Comparison of ENCODE assay signal across 22 cellular contexts in genomic region chr13:99396446-99396845, GRCh38.
"Had no signal": no experiment of that assay in that cellular context is flagged by ENCODE, and none has a peak within 500 bp of the region (broad histone marks: within the 10 kb centered on the region; RNA-seq: fewer than 3 reads in every experiment).

No MANE protein-coding gene starts in this region.

- H3K4me3 Mint-ChIP-seq: activated CD4-positive, alpha-beta memory T cell treated with anti-CD3 and anti-CD28 coated beads, Interleukin-2, amount 10 ng/mL, durations not matched to agents 7 days and 5 days; activated CD4-positive, alpha-beta T cell treated with anti-CD3 and anti-CD28 coated beads, Interleukin-2, amount 10 ng/mL, durations not matched to agents 7 days and 5 days; activated naive CD4-positive, alpha-beta T cell treated with anti-CD3 and anti-CD28 coated beads, Interleukin-2, amount 50 U/mL, for 24 hours; brain; nephron progenitor cell; T-helper 1 cell treated with Interleukin-12 subunit alpha and Interleukin-12 subunit beta and Interleukin-4 antibody, amounts not matched to agents 30 μg/mL and 1 μg/mL, for 36 hours had no signal

- ATAC-seq: activated CD4-positive, CD25-positive, alpha-beta regulatory T cell treated with anti-CD3 and anti-CD28 coated beads, Interleukin-2, amount 50 U/mL, for 24 hours; left lung; mucosa of descending colon; sciatic nerve had no signal

- DNase-seq: activated CD4-positive, alpha-beta memory T cell treated with anti-CD3 and anti-CD28 coated beads, Interleukin-2, amount 10 ng/mL, durations not matched to agents 7 days and 5 days; activated CD4-positive, alpha-beta T cell treated with anti-CD3 and anti-CD28 coated beads, Interleukin-2, amount 10 ng/mL, durations not matched to agents 7 days and 5 days; activated gamma-delta T cell treated with Interleukin-2 at 50 U/mL for 16 hours; cortex of kidney; effector CD4-positive, alpha-beta T cell; glutamatergic neuron; left lung; mesendoderm; mucosa of descending colon; nephron progenitor cell; retina; SIG-M5; stimulated activated CD4-positive, alpha-beta T cell treated with anti-CD3 and anti-CD28 coated beads, Interleukin-12 subunit alpha, Interleukin-12 subunit beta, amount 100 ng/mL, for 4 hours; stimulated activated CD4-positive, alpha-beta T cell treated with anti-CD3 and anti-CD28 coated beads, Interleukin-4, amount 100 ng/mL, for 1 hour; SW 1271; T1000; WERI-Rb-1 had no signal

- H3K27me3 Mint-ChIP-seq: activated CD4-positive, alpha-beta T cell treated with anti-CD3 and anti-CD28 coated beads, Interleukin-2, amount 10 ng/mL, durations not matched to agents 7 days and 5 days; activated naive CD4-positive, alpha-beta T cell treated with anti-CD3 and anti-CD28 coated beads, Interleukin-2, amount 50 U/mL, for 24 hours had no signal

- H3K4me1 Mint-ChIP-seq: brain had no signal

- H3K27ac Mint-ChIP-seq: activated CD4-positive, alpha-beta memory T cell treated with anti-CD3 and anti-CD28 coated beads, Interleukin-2, amount 10 ng/mL, durations not matched to agents 7 days and 5 days; activated CD4-positive, alpha-beta T cell treated with anti-CD3 and anti-CD28 coated beads, Interleukin-2, amount 10 ng/mL, durations not matched to agents 7 days and 5 days; activated naive CD4-positive, alpha-beta T cell treated with anti-CD3 and anti-CD28 coated beads, Interleukin-2, amount 50 U/mL, for 24 hours; brain; nephron progenitor cell; T-helper 1 cell treated with Interleukin-12 subunit alpha and Interleukin-12 subunit beta and Interleukin-4 antibody, amounts not matched to agents 30 μg/mL and 1 μg/mL, for 36 hours had no signal

- H3K9me3 Mint-ChIP-seq: activated CD4-positive, alpha-beta memory T cell treated with anti-CD3 and anti-CD28 coated beads, Interleukin-2, amount 10 ng/mL, durations not matched to agents 7 days and 5 days; activated CD4-positive, alpha-beta T cell treated with anti-CD3 and anti-CD28 coated beads, Interleukin-2, amount 10 ng/mL, durations not matched to agents 7 days and 5 days; activated naive CD4-positive, alpha-beta T cell treated with anti-CD3 and anti-CD28 coated beads, Interleukin-2, amount 50 U/mL, for 24 hours had no signal

- H3K36me3 Mint-ChIP-seq: brain had no signal
